Comparison of ENCODE assay signal across 29 cellular contexts in the genomic region with DNA sequence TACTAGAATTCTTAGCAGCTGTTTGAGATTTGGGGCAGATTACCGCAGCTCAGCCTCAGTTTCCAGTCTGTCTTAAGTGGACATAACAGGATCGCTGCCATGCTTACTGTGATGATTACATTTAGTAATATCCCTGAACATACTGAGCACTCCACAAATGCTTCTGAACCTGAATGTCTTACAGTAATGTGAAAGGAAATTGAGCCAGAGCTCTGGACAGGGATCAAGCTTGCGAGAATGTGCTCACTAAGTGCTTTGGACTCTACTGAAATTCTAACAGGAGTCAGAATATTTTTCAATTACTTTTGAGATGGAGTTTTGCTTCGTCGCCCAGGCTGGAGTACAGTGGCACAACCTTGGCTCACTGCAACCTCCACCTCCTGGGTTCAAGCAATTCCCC.
DNase-seq lines count a peak whose midpoint lies in the region; ATAC-seq and TF ChIP-seq lines count a peak whose summit lies in the region.
"Had no signal": no experiment of that assay in that cellular context is flagged by ENCODE, and none has a peak within 500 bp of the region (broad histone marks: within the 10 kb centered on the region; RNA-seq: fewer than 3 reads in every experiment).

No MANE protein-coding gene starts in this region.

- no peaks in the 10 kb centered on the region for H3K9me3 Mint-ChIP-seq in MCF 10A (ENCODE audit: unreplicated experiment)
- H3K9me3 Mint-ChIP-seq: activated naive CD8-positive, alpha-beta T cell treated with anti-CD3 and anti-CD28 coated beads for 36 hours; neural progenitor cell had no signal

- dilution Hi-C loops in mammary epithelial cell (cut with HindIII; ENCODE audit: low sequenced_read_pairs) = no loop called here

- H2AK5ac ChIP-seq in trophoblast cell (ENCODE audit: low read length) = no peak overlapping the region

- ATAC-seq in HG03354 (IDR thresholded peaks at IDR 0.05; ENCODE audit: poor library complexity, severe bottlenecking, unreplicated experiment) = no peak
- ATAC-seq: HCT116 had no signal

- H2AFZ ChIP-seq in mammary epithelial cell (ENCODE audit: low read depth, low read length) = no peak overlapping the region
- no peak overlapping the region for H2AFZ ChIP-seq in osteoblast (ENCODE audit: low read length)
- H2AFZ ChIP-seq in trophoblast cell (ENCODE audit: insufficient read depth, low read length, poor library complexity) = no peak overlapping the region
- H2AFZ ChIP-seq: neural progenitor cell, parathyroid adenoma had no signal

- H4K20me1 ChIP-seq in mammary epithelial cell (ENCODE audit: insufficient read depth, low read length) = no peaks in the 10 kb centered on the region
- H4K20me1 ChIP-seq in osteoblast (ENCODE audit: insufficient read depth, low read length) = peaks cover 3% of the 10 kb centered on the region

- intact Hi-C loops in MCF 10A (cut with micrococcal nuclease) (no loop called here), mammary epithelial cell (cut with micrococcal nuclease) (loop anchor here (5.0 to 10.0 kb wide), 2 partner anchors 123 to 386 kb away; no protein-coding TSS in a partner anchor), tibial artery (cut with DNase I; ENCODE audit: low total_unique reads) (loop anchor here (5.0 kb wide), 1 partner anchor 478 kb away; no protein-coding TSS in a partner anchor)

- H3K27me3 ChIP-seq in mammary epithelial cell (ENCODE audit: insufficient read depth, low read length) = no peaks in the 10 kb centered on the region
- no peaks in the 10 kb centered on the region for H3K27me3 ChIP-seq in osteoblast (ENCODE audit: insufficient read depth, low read length)
- no peaks in the 10 kb centered on the region for H3K27me3 ChIP-seq in tibial artery
- no peaks in the 10 kb centered on the region for H3K27me3 ChIP-seq in trophoblast cell (ENCODE audit: insufficient read depth, low read length)
- H3K27me3 ChIP-seq: dorsolateral prefrontal cortex, esophagus squamous epithelium, neural progenitor cell, right atrium auricular region had no signal

- H3K18ac ChIP-seq in trophoblast cell (ENCODE audit: low read length) = no peak overlapping the region

- no peak overlapping the region for H3K23ac ChIP-seq in trophoblast cell (ENCODE audit: low read length)

- in situ Hi-C loops in mammary epithelial cell (cut with MboI; ENCODE audit: low sequenced_read_pairs in 2 of 2) = loop anchor here in 1 of 2 donors (25.0 kb wide), 2 partner anchors 478 to 553 kb away; no protein-coding TSS in a partner anchor

- no peak overlapping the region for H3K4me3 ChIP-seq in mammary epithelial cell (replicated peaks in 1 of 3; ENCODE audit: insufficient read depth in 1 of 3, low read depth in 2 of 3, low read length in 3 of 3)
- H3K4me3 ChIP-seq in coronary artery = no peak overlapping the region
- no peak overlapping the region for H3K4me3 ChIP-seq in osteoblast (ENCODE audit: insufficient read depth, low read length)
- H3K4me3 ChIP-seq in tibial artery = no peak overlapping the region
- no peak overlapping the region for H3K4me3 ChIP-seq in trophoblast cell (ENCODE audit: low read depth, low read length)
- H3K4me3 ChIP-seq: dorsolateral prefrontal cortex, esophagus squamous epithelium, neural progenitor cell, right atrium auricular region had no signal

- TF ChIP-seq CTCF in MCF 10A (IDR thresholded peaks at IDR 0.05; ENCODE audit: unreplicated experiment) (no peak), mammary epithelial cell (conservative IDR thresholded peaks at IDR 0.05 in 1 of 2, IDR thresholded peaks at IDR 0.05 in 1 of 2; ENCODE audit: extremely low read depth in 1 of 2, insufficient read depth in 1 of 2, low read depth in 1 of 2, low read length in 2 of 2) (no peak), coronary artery (IDR thresholded peaks at IDR 0.05) (no peak), osteoblast (IDR thresholded peaks at IDR 0.05; ENCODE audit: extremely low read depth, low read depth, low read length) (no peak), tibial artery (IDR thresholded peaks at IDR 0.05) (no peak)

- H3K9ac ChIP-seq in mammary epithelial cell (ENCODE audit: insufficient read depth, low read length) (no peak overlapping the region), trophoblast cell (ENCODE audit: low read length) (no peak overlapping the region)
- H3K9ac ChIP-seq: neural progenitor cell, parathyroid adenoma had no signal

- peaks cover 54% of the 10 kb centered on the region for H3K36me3 Mint-ChIP-seq in MCF 10A (ENCODE audit: insufficient read depth, unreplicated experiment)
- H3K36me3 Mint-ChIP-seq: activated naive CD8-positive, alpha-beta T cell treated with anti-CD3 and anti-CD28 coated beads for 36 hours had no signal

- no peak overlapping the region for H3K14ac ChIP-seq in trophoblast cell (ENCODE audit: low read length)

- no peak overlapping the region for H2BK5ac ChIP-seq in trophoblast cell (ENCODE audit: low read depth, low read length, poor library complexity)

- H3K4me3 Mint-ChIP-seq in MCF 10A (ENCODE audit: unreplicated experiment) = no peak overlapping the region
- H3K4me3 Mint-ChIP-seq: activated naive CD8-positive, alpha-beta T cell treated with anti-CD3 and anti-CD28 coated beads for 36 hours; neural progenitor cell had no signal

- CTCF ChIA-PET in MCF 10A (lab: Yijun Ruan, JAX) (interaction anchor here (0.7 to 3.3 kb wide), 8 partner anchors 13 to 601 kb away, joined by 3 to 44 read pairs (median 4); no protein-coding TSS in a partner anchor), mammary epithelial cell (lab: Charles Lee; ENCODE audit: low non-redundant PET) (no interaction called here)

- H3K27ac ChIP-seq in mammary epithelial cell (ENCODE audit: insufficient read depth, low read depth, low read length) (no peak overlapping the region), coronary artery (peak overlapping the region; percentile 79 to 91), osteoblast (ENCODE audit: low read depth, low read length) (peak overlapping the region; percentile 18), tibial artery (peak overlapping the region; percentile 83 to 85), trophoblast cell (ENCODE audit: low read depth, low read length) (no peak overlapping the region)
- H3K27ac ChIP-seq: C4-2B, neural progenitor cell, parathyroid adenoma had no signal

- POLR2A ChIA-PET in MCF 10A (lab: Yijun Ruan, JAX) = interaction anchor here (0.6 to 2.9 kb wide), 3 partner anchors 213 to 593 kb away, joined by 3 to 18 read pairs (median 3); no protein-coding TSS in a partner anchor

- no peak overlapping the region for H4K91ac ChIP-seq in trophoblast cell (ENCODE audit: low read depth, low read length)

- no peaks in the 10 kb centered on the region for H3K27me3 Mint-ChIP-seq in MCF 10A (ENCODE audit: insufficient read depth, unreplicated experiment)

- WGBS in mammary epithelial cell (ENCODE audit: low coverage, missing lambda C conversion rate) = 86% methylated on average over 5 of the region's 5 CpGs
- no CpG with 5 or more reads among the region's 5 CpGs for WGBS in trophoblast cell (ENCODE audit: extremely low coverage, insufficient coverage, insufficient read length)

- peaks cover 20% of the 10 kb centered on the region for H3K4me1 ChIP-seq in mammary epithelial cell (ENCODE audit: insufficient read depth, low read length)
- H3K4me1 ChIP-seq in osteoblast (ENCODE audit: insufficient read depth, low read length) = peaks cover 30% of the 10 kb centered on the region
- peaks cover 0 to 37% (median 30%) of the 10 kb centered on the region in 4 donors for H3K4me1 ChIP-seq in tibial artery
- H3K4me1 ChIP-seq in trophoblast cell (ENCODE audit: control insufficient read depth in 1 of 2, insufficient read depth in 2 of 2, low read length in 2 of 2) = peaks cover 8 to 19% of the 10 kb centered on the region in 2 experiments

- peaks cover 4% of the 10 kb centered on the region for H3K36me3 ChIP-seq in mammary epithelial cell (ENCODE audit: insufficient read depth, low read length)
- peaks cover 48% of the 10 kb centered on the region for H3K36me3 ChIP-seq in osteoblast (ENCODE audit: insufficient read depth, low read length)
- H3K36me3 ChIP-seq in tibial artery = no peaks in the 10 kb centered on the region
- H3K36me3 ChIP-seq in trophoblast cell (ENCODE audit: control insufficient read depth in 1 of 2, insufficient read depth in 2 of 2, low read length in 2 of 2) = peaks cover 26 to 35% of the 10 kb centered on the region in 2 experiments
- H3K36me3 ChIP-seq: right atrium auricular region had no signal

- peaks cover 19% of the 10 kb centered on the region for H3K4me1 Mint-ChIP-seq in MCF 10A (ENCODE audit: insufficient read depth, unreplicated experiment)

- no peak overlapping the region for H3K4ac ChIP-seq in trophoblast cell (ENCODE audit: low read depth, low read length)

- no peak overlapping the region for H4K12ac ChIP-seq in trophoblast cell (ENCODE audit: low read depth, low read length)

- peaks cover 5% of the 10 kb centered on the region for H3K79me1 ChIP-seq in trophoblast cell (ENCODE audit: low read length)

- BruUV-seq in MCF 10A (replicated peaks; lab: Mats Ljungman, UMichigan) (no TSS peak), mammary epithelial cell (replicated peaks; lab: Mats Ljungman, UMichigan) (no TSS peak)

- H2BK120ac ChIP-seq in trophoblast cell (ENCODE audit: insufficient read depth, low read length, poor library complexity) = no peak overlapping the region

- H3K27ac Mint-ChIP-seq in MCF 10A (ENCODE audit: low read depth, unreplicated experiment) = peak overlapping the region; percentile 7
- H3K27ac Mint-ChIP-seq: activated naive CD8-positive, alpha-beta T cell treated with anti-CD3 and anti-CD28 coated beads for 36 hours had no signal

- H3K9me3 ChIP-seq in mammary epithelial cell (replicated peaks; ENCODE audit: insufficient read depth, low read length) (no peaks in the 10 kb centered on the region), osteoblast (ENCODE audit: low read depth, low read length) (no peaks in the 10 kb centered on the region), tibial artery (no peaks in the 10 kb centered on the region), trophoblast cell (ENCODE audit: insufficient read depth, low read depth, low read length) (no peaks in the 10 kb centered on the region)
- H3K9me3 ChIP-seq: Caco-2, esophagus squamous epithelium, right atrium auricular region had no signal

- no peak for DNase-seq in MCF 10A (ENCODE audit: unreplicated experiment)
- no peak for DNase-seq in mammary epithelial cell
- no peak for DNase-seq in coronary artery (ENCODE audit: low spot score)
- no peak for DNase-seq in osteoblast (ENCODE audit: insufficient read length, low spot score, missing footprints)
- DNase-seq in tibial artery = no peak
- no peak for DNase-seq in trophoblast cell
- no peak for DNase-seq in RKO (ENCODE audit: low spot score)
- DNase-seq: 8988T; activated CD4-positive, alpha-beta T cell treated with anti-CD3 and anti-CD28 coated beads, Interleukin-2, amount 50 U/mL, for 1 hour; activated CD4-positive, CD25-positive, alpha-beta regulatory T cell; activated effector memory CD4-positive, alpha-beta T cell treated with anti-CD3 and anti-CD28 coated beads, Interleukin-2, amount 50 U/mL, for 16 hours; activated naive CD8-positive, alpha-beta T cell treated with anti-CD3 and anti-CD28 coated beads for 36 hours; activated T-cell treated with anti-CD3 and anti-CD28 coated beads, Interleukin-2, amount 50 U/mL, for 1 hour; Caco-2; DMS79; dorsolateral prefrontal cortex; esophagus squamous epithelium; GF-D8; hippocampal formation; MV-4-11; NCI-H1436; NCI-H2081 treated with DMSO at 0.1 percent for 48 hours; NCI-H226 had no signal

- H3K4me2 ChIP-seq in mammary epithelial cell (ENCODE audit: insufficient read depth, low read depth, low read length) (no peak overlapping the region), osteoblast (ENCODE audit: insufficient read depth, low read length) (no peak overlapping the region), trophoblast cell (ENCODE audit: low read length) (no peak overlapping the region)
- H3K4me2 ChIP-seq: neural progenitor cell had no signal

- no peaks in the 10 kb centered on the region for H3K79me2 ChIP-seq in mammary epithelial cell (ENCODE audit: insufficient read depth, low read length)
- peaks cover 40% of the 10 kb centered on the region for H3K79me2 ChIP-seq in osteoblast (ENCODE audit: insufficient read depth, low read length)
- H3K79me2 ChIP-seq in trophoblast cell (ENCODE audit: control insufficient read depth, insufficient read depth, low read length, poor library complexity) = no peaks in the 10 kb centered on the region

- no peak overlapping the region for H2BK12ac ChIP-seq in trophoblast cell (ENCODE audit: low read length)

- H4K8ac ChIP-seq in trophoblast cell (ENCODE audit: low read depth, low read length) = no peak overlapping the region

Comparison
In these comparisons a context has a peak if more than half of its experiments do, and no peak if none do; other contexts are left out.
1. H3K27ac ChIP-seq: peak in coronary artery (2 of 2), osteoblast (single experiment) and tibial artery (2 of 2); none in mammary epithelial cell (single experiment) and trophoblast cell (single experiment).